ENCODE assay signal across 1 cellular context in the genomic region with DNA sequence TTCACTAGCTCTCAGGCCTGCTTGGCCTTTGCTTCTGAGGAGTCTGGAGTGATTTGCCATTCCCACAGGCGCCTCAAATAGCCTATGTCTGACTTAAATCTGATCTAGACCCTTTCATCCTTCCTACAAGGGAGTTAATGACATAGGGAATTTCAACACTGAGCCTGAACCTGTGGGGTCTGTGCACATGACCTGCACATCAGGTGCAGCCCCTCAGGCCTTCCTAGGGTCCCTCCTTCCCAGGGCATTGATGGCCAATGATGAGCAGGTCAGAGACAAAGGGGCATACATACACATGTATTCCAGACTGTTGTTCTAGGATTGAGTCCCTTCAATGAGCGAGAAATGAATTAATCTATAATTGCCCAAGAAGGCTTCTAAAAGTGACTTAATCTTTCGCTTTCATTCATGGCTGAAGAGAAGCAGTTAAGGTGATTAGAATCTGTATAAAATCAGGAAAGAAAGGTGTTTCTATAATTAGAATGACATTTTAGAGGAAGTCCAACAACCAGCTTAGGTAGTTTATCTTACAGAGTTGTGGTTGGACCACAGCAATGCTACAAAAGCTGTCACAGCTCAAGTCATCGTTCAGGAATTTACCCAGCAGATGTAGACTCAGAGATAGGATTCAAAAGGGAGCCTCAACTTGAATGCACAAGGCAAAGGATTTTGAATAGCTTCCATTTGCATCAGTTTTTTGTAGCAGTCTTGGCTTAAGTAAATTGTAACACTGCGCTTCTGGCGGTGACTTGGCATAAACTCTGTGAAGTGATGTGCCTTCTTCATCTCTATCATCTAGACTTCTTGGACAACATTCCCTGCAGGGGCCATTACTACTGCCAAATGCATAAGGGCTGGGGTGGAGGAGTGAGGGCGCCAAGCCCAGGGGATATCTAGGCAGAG.
TF ChIP-seq lines count a peak whose summit lies in the region.

No MANE protein-coding gene starts in this region.

TF ChIP-seq in K562, 482 proteins besides CTCF, POLR2A, EP300 and RAD21 (continued from another document and continues in another):
- TF ChIP-seq, protein P1, sequence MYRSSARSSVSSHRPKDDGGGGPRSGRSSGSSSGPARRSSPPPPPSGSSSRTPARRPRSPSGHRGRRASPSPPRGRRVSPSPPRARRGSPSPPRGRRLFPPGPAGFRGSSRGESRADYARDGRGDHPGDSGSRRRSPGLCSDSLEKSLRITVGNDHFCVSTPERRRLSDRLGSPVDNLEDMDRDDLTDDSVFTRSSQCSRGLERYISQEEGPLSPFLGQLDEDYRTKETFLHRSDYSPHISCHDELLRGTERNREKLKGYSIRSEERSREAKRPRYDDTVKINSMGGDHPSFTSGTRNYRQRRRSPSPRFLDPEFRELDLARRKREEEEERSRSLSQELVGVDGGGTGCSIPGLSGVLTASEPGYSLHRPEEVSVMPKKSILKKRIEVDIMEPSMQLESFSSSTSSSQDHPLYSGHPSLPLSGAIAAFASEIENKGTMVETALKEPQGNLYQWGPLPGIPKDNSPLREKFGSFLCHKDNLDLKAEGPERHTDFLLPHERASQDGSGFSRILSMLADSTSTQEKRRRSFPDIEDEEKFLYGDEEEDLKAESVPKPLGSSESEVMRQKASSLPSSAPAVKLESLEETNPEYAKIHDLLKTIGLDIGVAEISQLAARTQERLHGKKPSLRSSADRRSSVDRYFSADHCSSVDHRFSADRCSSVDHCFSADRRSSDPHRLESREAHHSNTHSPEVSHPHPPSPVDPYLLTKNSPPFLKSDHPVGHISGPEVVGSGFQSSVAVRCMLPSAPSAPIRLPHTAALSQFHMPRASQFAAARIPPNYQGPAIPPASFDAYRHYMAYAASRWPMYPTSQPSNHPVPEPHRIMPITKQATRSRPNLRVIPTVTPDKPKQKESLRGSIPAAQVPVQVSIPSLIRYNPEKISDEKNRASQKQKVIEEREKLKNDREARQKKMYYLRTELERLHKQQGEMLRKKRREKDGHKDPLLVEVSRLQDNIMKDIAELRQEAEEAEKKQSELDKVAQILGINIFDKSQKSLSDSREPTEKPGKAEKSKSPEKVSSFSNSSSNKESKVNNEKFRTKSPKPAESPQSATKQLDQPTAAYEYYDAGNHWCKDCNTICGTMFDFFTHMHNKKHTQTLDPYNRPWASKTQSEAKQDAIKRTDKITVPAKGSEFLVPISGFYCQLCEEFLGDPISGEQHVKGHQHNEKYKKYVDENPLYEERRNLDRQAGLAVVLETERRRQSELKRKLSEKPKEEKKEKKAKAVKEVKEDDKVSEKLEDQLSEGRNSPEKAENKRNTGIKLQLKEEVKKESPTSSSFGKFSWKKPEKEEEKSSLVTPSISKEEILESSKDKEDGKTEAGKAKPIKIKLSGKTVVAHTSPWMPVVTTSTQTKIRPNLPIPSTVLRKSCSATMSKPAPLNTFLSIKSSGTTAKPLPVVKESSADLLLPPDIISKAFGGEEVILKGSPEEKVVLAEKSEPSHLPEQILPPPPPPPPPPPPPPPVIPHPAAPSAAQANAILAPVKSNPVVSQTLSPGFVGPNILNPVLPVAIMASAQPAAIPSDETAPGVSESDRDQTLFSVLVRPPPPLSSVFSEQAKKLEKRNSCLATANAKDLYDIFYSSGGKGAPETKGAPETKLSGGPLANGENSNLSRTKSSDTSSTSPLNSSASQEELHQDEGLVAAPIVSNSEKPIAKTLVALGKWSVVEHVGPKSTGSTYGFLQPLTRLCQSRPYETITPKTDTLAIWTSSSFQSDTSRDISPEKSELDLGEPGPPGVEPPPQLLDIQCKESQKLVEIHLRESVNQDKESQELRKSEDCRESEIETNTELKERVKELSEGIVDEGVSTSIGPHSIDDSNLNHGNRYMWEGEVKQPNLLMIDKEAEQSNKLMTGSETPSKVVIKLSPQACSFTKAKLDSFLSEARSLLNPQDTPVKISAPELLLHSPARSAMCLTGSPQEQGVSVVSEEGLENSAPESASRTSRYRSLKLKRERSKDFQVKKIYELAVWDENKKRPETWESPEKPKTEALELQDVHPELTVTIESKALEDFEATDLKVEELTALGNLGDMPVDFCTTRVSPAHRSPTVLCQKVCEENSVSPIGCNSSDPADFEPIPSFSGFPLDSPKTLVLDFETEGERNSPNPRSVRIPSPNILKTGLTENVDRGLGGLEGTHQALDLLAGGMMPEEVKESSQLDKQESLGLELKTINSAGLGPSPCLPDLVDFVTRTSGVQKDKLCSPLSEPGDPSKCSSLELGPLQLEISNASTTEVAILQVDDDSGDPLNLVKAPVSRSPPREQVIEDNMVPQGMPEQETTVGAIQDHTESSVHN (IDR thresholded peaks at IDR 0.05; ENCODE audit: borderline replicate concordance in 1 of 2, low read depth in 1 of 2), result peak in 1 of 2 experiments; percentile 79; a peak in 1 of 4 replicates
- TF ChIP-seq KHSRP (IDR thresholded peaks at IDR 0.05) (peak; percentile 38; the same call in 1 of the 2 replicates), NBN (IDR thresholded peaks at IDR 0.05; ENCODE audit: low read depth) (peak; percentile 32; the same call in 1 of the 2 replicates), CTBP1 (IDR thresholded peaks at IDR 0.05; ENCODE audit: borderline replicate concordance) (peak; percentile 98), MBD2 (IDR thresholded peaks at IDR 0.05; ENCODE audit: borderline replicate concordance, low read depth) (peak; percentile 51; the same call in 1 of the 2 replicates), SMAD4 (CRISPR knock-in tag; conservative IDR thresholded peaks at IDR 0.05) (peak; percentile 90), ARID1B (IDR thresholded peaks at IDR 0.05) (peak; percentile 95), NFIC (IDR thresholded peaks at IDR 0.05) (peak; percentile 63), ZNF584 (CRISPR knock-in tag; IDR thresholded peaks at IDR 0.05; ENCODE audit: low read depth) (0 out of 2 replicates have a peak, but pooled peaks have one; percentile 51), BDP1 (IDR thresholded peaks at IDR 0.05; ENCODE audit: insufficient read depth, insufficient read length) (no peak), POLR2AphosphoS5 (IDR thresholded peaks at IDR 0.05; ENCODE audit: control insufficient read depth, insufficient read depth, low read depth, low read length) (peak; percentile 85), ELF4 (CRISPR knock-in tag; IDR thresholded peaks at IDR 0.05) (0 out of 2 replicates have a peak, but pooled peaks have one; percentile 40), ZSCAN32 (CRISPR knock-in tag; IDR thresholded peaks at IDR 0.05) (no peak), CHD4 (IDR thresholded peaks at IDR 0.05; ENCODE audit: insufficient read depth, insufficient replicate concordance, low read depth, low read length, poor library complexity, severe bottlenecking) (no peak), JUN (IDR thresholded peaks at IDR 0.05; ENCODE audit: borderline replicate concordance, low read depth, low read length) (peak; percentile 96), JUN (CRISPR knock-in tag; IDR thresholded peaks at IDR 0.05; ENCODE audit: borderline replicate concordance) (peak; percentile 89; the same call in 1 of the 2 replicates), ATF1 (CRISPR knock-in tag; IDR thresholded peaks at IDR 0.05) (no peak), ATF1 (tag; IDR thresholded peaks at IDR 0.05) (peak; percentile 35; the same call in 1 of the 2 replicates), ZNF134 (CRISPR knock-in tag; conservative IDR thresholded peaks at IDR 0.05) (no peak), NFE2L1 (tag; IDR thresholded peaks at IDR 0.05; ENCODE audit: borderline replicate concordance, low read depth) (no peak), C11orf30 (IDR thresholded peaks at IDR 0.05; ENCODE audit: low read depth) (peak; percentile 80), TBP (optimal IDR thresholded peaks at IDR 0.05; ENCODE audit: low read depth, low read length) (no peak), EHMT2 (IDR thresholded peaks at IDR 0.05) (peak; percentile 60), TEAD4 (IDR thresholded peaks at IDR 0.05; ENCODE audit: low read length) (peak; percentile 99), TEAD4 (CRISPR knock-in tag; IDR thresholded peaks at IDR 0.05; ENCODE audit: borderline replicate concordance) (peak; percentile 90; the same call in 1 of the 2 replicates), NFXL1 (CRISPR knock-in tag; IDR thresholded peaks at IDR 0.05) (0 out of 2 replicates have a peak, but pooled peaks have one; percentile 24), SMARCE1 (IDR thresholded peaks at IDR 0.05) (peak; percentile 97), CBX8 (IDR thresholded peaks at IDR 0.05; ENCODE audit: borderline replicate concordance, extremely low read depth, low read depth, low read length, poor library complexity, severe bottlenecking) (no peak), RFX7 (CRISPR knock-in tag; IDR thresholded peaks at IDR 0.05) (no peak), TBL1XR1 (IDR thresholded peaks at IDR 0.05; ENCODE audit: low read length in 2 of 2) (peak in 1 of 2 experiments; percentile 88; a peak in 2 of 4 replicates), ARHGAP35 (IDR thresholded peaks at IDR 0.05; ENCODE audit: partially characterized antibody) (no peak), CXXC5 (CRISPR knock-in tag; IDR thresholded peaks at IDR 0.05) (peak; percentile 56; the same call in 1 of the 2 replicates), IFI16 (CRISPR knock-in tag; IDR thresholded peaks at IDR 0.05) (no peak), PML (IDR thresholded peaks at IDR 0.05; ENCODE audit: low read length) (peak; percentile 92), MXI1 (IDR thresholded peaks at IDR 0.05; ENCODE audit: low read depth, low read length) (no peak), TCFL5 (CRISPR knock-in tag; conservative IDR thresholded peaks at IDR 0.05) (0 out of 2 replicates have a peak, but pooled peaks have one; percentile 40), NEUROD1 (IDR thresholded peaks at IDR 0.05; ENCODE audit: borderline replicate concordance, low read depth, low read length, partially characterized antibody) (peak; percentile 58), SOX6 (IDR thresholded peaks at IDR 0.05) (peak; percentile 97), MYC (IDR thresholded peaks at IDR 0.05; ENCODE audit: low read depth, low read length) (0 out of 2 replicates have a peak, but pooled peaks have one; percentile 34), MYC (CRISPR knock-in tag; IDR thresholded peaks at IDR 0.05; ENCODE audit: borderline replicate concordance, low read depth) (no peak), ZBTB1 (CRISPR knock-in tag; IDR thresholded peaks at IDR 0.05; ENCODE audit: borderline replicate concordance, low read depth) (no peak), YBX1 (IDR thresholded peaks at IDR 0.05) (no peak), JUND (IDR thresholded peaks at IDR 0.05; ENCODE audit: borderline replicate concordance, low read depth, low read length) (peak; percentile 97), JUND (tag; IDR thresholded peaks at IDR 0.05; ENCODE audit: borderline replicate concordance, low read depth, low read length) (peak; percentile 96), HDAC1 (IDR thresholded peaks at IDR 0.05) (peak; percentile 78 to 93; a peak in 3 of 4 replicates), JUNB (CRISPR knock-in tag; conservative IDR thresholded peaks at IDR 0.05) (0 out of 2 replicates have a peak, but pooled peaks have one; percentile 6), HDAC2 (IDR thresholded peaks at IDR 0.05) (peak; percentile 97), SMAD3 (CRISPR knock-in tag; conservative IDR thresholded peaks at IDR 0.05) (0 out of 2 replicates have a peak, but pooled peaks have one; percentile 5), RUNX1 (IDR thresholded peaks at IDR 0.05; ENCODE audit: low read depth) (peak; percentile 94), NCOA2 (IDR thresholded peaks at IDR 0.05; ENCODE audit: partially characterized antibody in 2 of 2) (peak in 1 of 2 experiments; percentile 56), NR2C1 (IDR thresholded peaks at IDR 0.05) (0 out of 2 replicates have a peak, but pooled peaks have one; percentile 36), NR2C1 (tag; IDR thresholded peaks at IDR 0.05) (0 out of 2 replicates have a peak, but pooled peaks have one; percentile 41), ZEB2 (IDR thresholded peaks at IDR 0.05) (peak; percentile 97), SPI1 (IDR thresholded peaks at IDR 0.05; ENCODE audit: borderline replicate concordance, low read depth, low read length) (peak; percentile 93), STAT5A (IDR thresholded peaks at IDR 0.05; ENCODE audit: borderline replicate concordance, low read length) (peak; percentile 82), KLF16 (IDR thresholded peaks at IDR 0.05) (peak; percentile 84)
- TF ChIP-seq, protein P2, sequence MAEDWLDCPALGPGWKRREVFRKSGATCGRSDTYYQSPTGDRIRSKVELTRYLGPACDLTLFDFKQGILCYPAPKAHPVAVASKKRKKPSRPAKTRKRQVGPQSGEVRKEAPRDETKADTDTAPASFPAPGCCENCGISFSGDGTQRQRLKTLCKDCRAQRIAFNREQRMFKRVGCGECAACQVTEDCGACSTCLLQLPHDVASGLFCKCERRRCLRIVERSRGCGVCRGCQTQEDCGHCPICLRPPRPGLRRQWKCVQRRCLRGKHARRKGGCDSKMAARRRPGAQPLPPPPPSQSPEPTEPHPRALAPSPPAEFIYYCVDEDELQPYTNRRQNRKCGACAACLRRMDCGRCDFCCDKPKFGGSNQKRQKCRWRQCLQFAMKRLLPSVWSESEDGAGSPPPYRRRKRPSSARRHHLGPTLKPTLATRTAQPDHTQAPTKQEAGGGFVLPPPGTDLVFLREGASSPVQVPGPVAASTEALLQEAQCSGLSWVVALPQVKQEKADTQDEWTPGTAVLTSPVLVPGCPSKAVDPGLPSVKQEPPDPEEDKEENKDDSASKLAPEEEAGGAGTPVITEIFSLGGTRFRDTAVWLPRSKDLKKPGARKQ (CRISPR knock-in tag; IDR thresholded peaks at IDR 0.05), result no peak
- TF ChIP-seq, protein P3, sequence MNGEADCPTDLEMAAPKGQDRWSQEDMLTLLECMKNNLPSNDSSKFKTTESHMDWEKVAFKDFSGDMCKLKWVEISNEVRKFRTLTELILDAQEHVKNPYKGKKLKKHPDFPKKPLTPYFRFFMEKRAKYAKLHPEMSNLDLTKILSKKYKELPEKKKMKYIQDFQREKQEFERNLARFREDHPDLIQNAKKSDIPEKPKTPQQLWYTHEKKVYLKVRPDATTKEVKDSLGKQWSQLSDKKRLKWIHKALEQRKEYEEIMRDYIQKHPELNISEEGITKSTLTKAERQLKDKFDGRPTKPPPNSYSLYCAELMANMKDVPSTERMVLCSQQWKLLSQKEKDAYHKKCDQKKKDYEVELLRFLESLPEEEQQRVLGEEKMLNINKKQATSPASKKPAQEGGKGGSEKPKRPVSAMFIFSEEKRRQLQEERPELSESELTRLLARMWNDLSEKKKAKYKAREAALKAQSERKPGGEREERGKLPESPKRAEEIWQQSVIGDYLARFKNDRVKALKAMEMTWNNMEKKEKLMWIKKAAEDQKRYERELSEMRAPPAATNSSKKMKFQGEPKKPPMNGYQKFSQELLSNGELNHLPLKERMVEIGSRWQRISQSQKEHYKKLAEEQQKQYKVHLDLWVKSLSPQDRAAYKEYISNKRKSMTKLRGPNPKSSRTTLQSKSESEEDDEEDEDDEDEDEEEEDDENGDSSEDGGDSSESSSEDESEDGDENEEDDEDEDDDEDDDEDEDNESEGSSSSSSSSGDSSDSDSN (IDR thresholded peaks at IDR 0.05; ENCODE audit: borderline replicate concordance in 1 of 2, low read depth in 2 of 2, low read length in 2 of 2), result no peak
- TF ChIP-seq, protein P4, sequence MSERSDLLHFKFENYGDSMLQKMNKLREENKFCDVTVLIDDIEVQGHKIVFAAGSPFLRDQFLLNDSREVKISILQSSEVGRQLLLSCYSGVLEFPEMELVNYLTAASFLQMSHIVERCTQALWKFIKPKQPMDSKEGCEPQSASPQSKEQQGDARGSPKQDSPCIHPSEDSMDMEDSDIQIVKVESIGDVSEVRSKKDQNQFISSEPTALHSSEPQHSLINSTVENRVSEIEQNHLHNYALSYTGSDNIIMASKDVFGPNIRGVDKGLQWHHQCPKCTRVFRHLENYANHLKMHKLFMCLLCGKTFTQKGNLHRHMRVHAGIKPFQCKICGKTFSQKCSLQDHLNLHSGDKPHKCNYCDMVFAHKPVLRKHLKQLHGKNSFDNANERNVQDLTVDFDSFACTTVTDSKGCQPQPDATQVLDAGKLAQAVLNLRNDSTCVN (CRISPR knock-in tag; IDR thresholded peaks at IDR 0.05), result 0 out of 2 replicates have a peak, but pooled peaks have one; percentile 66
